ENCODE assay signal across 8 cellular contexts in the genomic region with DNA sequence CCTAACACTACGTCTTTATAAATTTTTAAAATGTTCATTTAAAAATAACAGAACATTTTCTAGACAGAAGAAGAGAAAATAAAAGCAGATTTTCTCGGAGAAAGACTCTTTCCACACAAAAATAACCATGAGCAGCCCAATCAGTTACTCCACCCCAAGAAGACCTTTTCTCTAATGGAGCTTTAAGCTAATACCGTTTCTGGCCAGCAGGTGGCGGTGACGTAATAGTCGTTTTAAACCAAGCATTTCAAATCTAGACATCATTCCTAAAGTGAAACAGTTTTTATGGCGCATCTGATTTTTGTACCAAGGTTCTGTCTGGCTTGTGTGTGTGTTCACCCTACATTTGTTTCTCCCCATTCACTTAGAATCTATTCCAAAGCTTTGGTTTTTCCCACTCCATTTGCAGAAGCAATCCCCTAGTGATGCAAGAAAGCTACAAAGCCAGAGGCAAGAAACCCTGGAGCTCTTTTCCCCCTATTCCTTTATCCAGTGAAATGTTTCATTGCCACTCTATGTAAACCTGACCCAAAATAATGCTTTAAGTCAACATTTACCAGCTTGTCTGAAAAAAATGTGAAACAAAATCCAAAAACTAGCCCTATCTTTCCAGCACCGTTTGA.
DNase-seq lines count a peak whose midpoint lies in the region; ATAC-seq and TF ChIP-seq lines count a peak whose summit lies in the region.

No MANE protein-coding gene starts in this region.

- peak; percentile 82 for ATAC-seq in GM18499 (IDR thresholded peaks at IDR 0.05; ENCODE audit: insufficient read depth, unreplicated experiment)
- ATAC-seq in HG03280 (IDR thresholded peaks at IDR 0.05; ENCODE audit: unreplicated experiment), result peak; percentile 76

- H3K27me3 ChIP-seq in mesendoderm (ENCODE audit: insufficient read depth, low read length, poor library complexity), result no peaks in the 10 kb centered on the region

- H3K27ac ChIP-seq in 22Rv1, result no peak overlapping the region
- H3K27ac ChIP-seq in mesendoderm (ENCODE audit: low read depth, low read length), result no peak overlapping the region

- H3K23ac ChIP-seq in mesendoderm (ENCODE audit: low read length), result no peak overlapping the region

- H3K56ac ChIP-seq in mesendoderm (ENCODE audit: low read length), result no peak overlapping the region

- H3K36me3 ChIP-seq in mesendoderm (ENCODE audit: control insufficient read depth, insufficient read depth, low read length), result no peaks in the 10 kb centered on the region

- H3K4me1 ChIP-seq in mesendoderm (ENCODE audit: control insufficient read depth, low read depth, low read length), result no peaks in the 10 kb centered on the region

- H3K4me2 ChIP-seq in mesendoderm (ENCODE audit: low read length), result no peak overlapping the region

- H3K4me3 ChIP-seq in mesendoderm (ENCODE audit: low read length), result no peak overlapping the region

- H2BK120ac ChIP-seq in mesendoderm (ENCODE audit: low read depth, low read length), result no peak overlapping the region

- no peaks in the 10 kb centered on the region for H3K79me1 ChIP-seq in mesendoderm (ENCODE audit: low read length)

- no peak overlapping the region for H3K9ac ChIP-seq in mesendoderm (ENCODE audit: low read length)

- H3K18ac ChIP-seq in mesendoderm (ENCODE audit: low read length), result no peak overlapping the region

- no peaks in the 10 kb centered on the region for H3K79me2 ChIP-seq in mesendoderm (ENCODE audit: control insufficient read depth, insufficient read depth, low read length)

- TF ChIP-seq CTCF in 22Rv1 (IDR thresholded peaks at IDR 0.05), result peak; percentile 84

- DNase-seq in NCI-H524 (lab: John Stamatoyannopoulos, UW) (peak; percentile 53 to 80), mesendoderm (peak; percentile 70)
- DNase-seq in activated CD4-positive, alpha-beta T cell treated with anti-CD3 and anti-CD28 coated beads, Interleukin-2, amount 50 U/mL, for 24 hours (ENCODE audit: low read depth in 1 of 2, low spot score in 1 of 2), result peak; percentile 36 to 58
- peak; percentile 45 for DNase-seq in effector CD4-positive, alpha-beta T cell
- peak; percentile 38 for DNase-seq in stimulated activated CD8-positive, alpha-beta memory T cell treated with anti-CD3 and anti-CD28 coated beads, Interleukin-15, amount 100 ng/mL, for 48 hours (ENCODE audit: low read depth in 2 of 2)

- no CpG with 5 or more reads among the region's 8 CpGs for WGBS in mesendoderm (ENCODE audit: extremely low coverage, insufficient coverage, low lambda C conversion rate)

- no peak overlapping the region for H2AK5ac ChIP-seq in mesendoderm (ENCODE audit: low read length)

- no peak overlapping the region for H2BK15ac ChIP-seq in mesendoderm (replicated peaks; ENCODE audit: low read depth)

- no peak overlapping the region for H4K5ac ChIP-seq in mesendoderm (ENCODE audit: low read length)

- H4K8ac ChIP-seq in mesendoderm (ENCODE audit: low read depth, low read length), result no peak overlapping the region

- no peak overlapping the region for H3K4ac ChIP-seq in mesendoderm (ENCODE audit: low read depth, low read length)

- H2BK5ac ChIP-seq in mesendoderm (ENCODE audit: low read length), result no peak overlapping the region
